Comparison of ENCODE assay signal across 35 cellular contexts in genomic region chr10:43727935-43728334, GRCh38.
"Had no signal": no experiment of that assay in that cellular context is flagged by ENCODE, and none has a peak within 500 bp of the region (broad histone marks: within the 10 kb centered on the region; RNA-seq: fewer than 3 reads in every experiment).

No MANE protein-coding gene starts in this region.

- H3K4me3 ChIP-seq: ascending aorta, breast epithelium, cardiac muscle cell, colonic mucosa, gastrocnemius medialis, heart left ventricle had no signal

- H3K27me3 Mint-ChIP-seq: activated B cell treated with CpG ODN at 0.5 μM for 24 hours, T-helper 17 cell had no signal

- H3K4me1 Mint-ChIP-seq: activated B cell treated with CpG ODN at 0.5 μM for 24 hours; activated CD4-positive, alpha-beta memory T cell treated with anti-CD3 and anti-CD28 coated beads, Interleukin-2, amount 10 ng/mL, durations not matched to agents 7 days and 5 days; activated naive CD4-positive, alpha-beta T cell treated with anti-CD3 and anti-CD28 coated beads, Interleukin-2, amount 10 ng/mL, durations not matched to agents 7 days and 5 days; activated naive CD8-positive, alpha-beta T cell treated with anti-CD3 and anti-CD28 coated beads, Interleukin-2, amount 10 ng/mL, durations not matched to agents 7 days and 5 days; brain; T-helper 17 cell had no signal

- DNase-seq: activated B cell treated with CpG ODN at 0.5 μM for 24 hours; activated CD4-positive, alpha-beta memory T cell treated with anti-CD3 and anti-CD28 coated beads, Interleukin-2, amount 10 ng/mL, durations not matched to agents 7 days and 5 days; activated CD4-positive, alpha-beta T cell treated with anti-CD3 and anti-CD28 coated beads for 48 hours; activated CD4-positive, alpha-beta T cell treated with anti-CD3 and anti-CD28 coated beads, Interleukin-2, amount 50 U/mL, for 4 hours; activated CD8-positive, alpha-beta memory T cell treated with anti-CD3 and anti-CD28 coated beads, Interleukin-2, amount 50 U/mL, for 48 hours; activated gamma-delta T cell; activated naive CD4-positive, alpha-beta T cell; activated naive CD4-positive, alpha-beta T cell treated with anti-CD3 and anti-CD28 coated beads, Interleukin-2, amount 10 ng/mL, durations not matched to agents 7 days and 5 days; activated naive CD8-positive, alpha-beta T cell treated with anti-CD3 and anti-CD28 coated beads, Interleukin-2, amount 10 ng/mL, durations not matched to agents 7 days and 5 days; activated T-cell treated with anti-CD3 and anti-CD28 coated beads for 4 hours; activated T-cell treated with anti-CD3 and anti-CD28 coated beads, Interleukin-2, amount 50 U/mL, for 24 hours; activated T-cell treated with anti-CD3 and anti-CD28 coated beads, Interleukin-2, amount 50 U/mL, for 72 hours; central memory CD4-positive, alpha-beta T cell; cerebellar nuclear complex; colonic mucosa; effector CD8-positive, alpha-beta T cell; foreskin keratinocyte; gastrocnemius medialis; glutamatergic neuron; heart left ventricle; T-helper 1 cell; T-helper 17 cell; T1000; WERI-Rb-1 had no signal

- FAIRE-seq: endometrium, endothelial cell of umbilical vein had no signal

- H3K4me3 Mint-ChIP-seq: activated B cell treated with CpG ODN at 0.5 μM for 24 hours; activated CD4-positive, alpha-beta memory T cell treated with anti-CD3 and anti-CD28 coated beads, Interleukin-2, amount 10 ng/mL, durations not matched to agents 7 days and 5 days; activated naive CD4-positive, alpha-beta T cell treated with anti-CD3 and anti-CD28 coated beads, Interleukin-2, amount 10 ng/mL, durations not matched to agents 7 days and 5 days; activated naive CD8-positive, alpha-beta T cell treated with anti-CD3 and anti-CD28 coated beads, Interleukin-2, amount 10 ng/mL, durations not matched to agents 7 days and 5 days; activated T-cell treated with anti-CD3 and anti-CD28 coated beads, Interleukin-2, amount 50 U/mL, for 24 hours; activated T-cell treated with anti-CD3 and anti-CD28 coated beads, Interleukin-2, amount 50 U/mL, for 72 hours; brain; T-helper 17 cell; T-helper 2 cell treated with Interferon-gamma antibody and Interleukin-4, amounts not matched to agents 5 μg/mL and 100 μg/mL, for 36 hours had no signal

- H3K27ac Mint-ChIP-seq: activated B cell treated with CpG ODN at 0.5 μM for 24 hours; activated CD4-positive, alpha-beta memory T cell treated with anti-CD3 and anti-CD28 coated beads, Interleukin-2, amount 10 ng/mL, durations not matched to agents 7 days and 5 days; activated naive CD4-positive, alpha-beta T cell treated with anti-CD3 and anti-CD28 coated beads, Interleukin-2, amount 10 ng/mL, durations not matched to agents 7 days and 5 days; activated naive CD4-positive, alpha-beta T cell treated with anti-CD3 and anti-CD28 coated beads, Interleukin-2, amount 50 U/mL, for 72 hours; activated naive CD8-positive, alpha-beta T cell treated with anti-CD3 and anti-CD28 coated beads, Interleukin-2, amount 10 ng/mL, durations not matched to agents 7 days and 5 days; activated T-cell treated with anti-CD3 and anti-CD28 coated beads, Interleukin-2, amount 50 U/mL, for 24 hours; activated T-cell treated with anti-CD3 and anti-CD28 coated beads, Interleukin-2, amount 50 U/mL, for 72 hours; brain; T-helper 17 cell; T-helper 2 cell treated with Interferon-gamma antibody and Interleukin-4, amounts not matched to agents 5 μg/mL and 100 μg/mL, for 36 hours had no signal

- H3K36me3 ChIP-seq: ascending aorta, breast epithelium, cardiac muscle cell, colonic mucosa, gastrocnemius medialis, heart left ventricle, WERI-Rb-1 had no signal

- H3K27me3 ChIP-seq: ascending aorta, breast epithelium, cardiac muscle cell, colonic mucosa, foreskin keratinocyte, gastrocnemius medialis, heart left ventricle had no signal

- ATAC-seq: activated CD4-positive, CD25-positive, alpha-beta regulatory T cell treated with anti-CD3 and anti-CD28 coated beads, Interleukin-2, amount 50 U/mL, for 24 hours; activated naive CD4-positive, alpha-beta T cell treated with anti-CD3 and anti-CD28 coated beads, Interleukin-2, amount 50 U/mL, for 72 hours; activated T-cell treated with anti-CD3 and anti-CD28 coated beads, Interleukin-2, amount 50 U/mL, for 72 hours; esophagus mucosa; foreskin keratinocyte; gastrocnemius medialis; heart left ventricle; T-helper 17 cell had no signal

- H3K36me3 Mint-ChIP-seq: brain had no signal

- H3K4me1 ChIP-seq: ascending aorta, breast epithelium, colonic mucosa, foreskin keratinocyte, gastrocnemius medialis, heart left ventricle had no signal

- H3K27ac ChIP-seq: ascending aorta, breast epithelium, cardiac muscle cell, colonic mucosa, epithelial cell of prostate, foreskin keratinocyte, gastrocnemius medialis, heart left ventricle, WERI-Rb-1 had no signal

- H3K9me3 ChIP-seq: colonic mucosa, gastrocnemius medialis had no signal
